Comparison of ENCODE assay signal across 1 cellular context in the genomic region with DNA sequence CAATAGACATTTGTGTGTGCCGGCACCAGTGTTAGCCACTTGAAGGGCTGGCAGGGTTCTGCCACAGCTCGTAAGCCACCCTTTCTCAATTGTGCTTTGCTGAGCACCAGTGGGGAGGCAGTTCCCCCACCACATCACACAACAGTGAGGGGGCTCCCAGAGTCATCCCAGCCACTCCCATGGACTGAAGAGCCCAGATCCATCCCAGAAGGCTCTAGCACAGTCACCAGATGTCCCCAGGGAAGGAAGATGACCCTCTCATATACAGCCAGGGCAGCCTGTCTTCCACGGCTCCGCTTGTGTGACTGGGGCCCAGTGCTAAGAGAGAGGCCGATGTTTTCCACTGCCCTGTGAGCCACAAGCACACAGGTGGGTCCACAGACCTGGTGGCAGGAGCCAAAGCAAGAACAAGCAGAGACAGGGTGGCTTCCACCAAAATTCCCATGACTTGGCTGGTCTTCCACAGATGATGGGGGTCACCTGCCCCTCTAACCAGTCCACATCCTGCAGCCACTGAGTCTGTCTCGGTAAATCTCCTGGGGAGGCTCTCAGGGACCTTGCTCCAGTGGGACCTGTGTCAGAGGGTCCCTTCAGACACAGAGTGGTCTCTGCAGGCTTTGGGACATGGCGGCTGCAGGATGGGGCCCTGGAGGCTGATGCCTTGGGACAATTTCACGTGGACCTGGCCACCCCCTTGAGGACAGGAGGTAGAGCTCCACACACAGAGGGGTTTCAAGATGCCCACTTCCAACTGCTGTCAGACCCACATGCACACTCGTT.
TF ChIP-seq lines count a peak whose summit lies in the region.

No MANE protein-coding gene starts in this region.

TF ChIP-seq in IMR-90, 13 proteins besides CTCF, POLR2A, EP300 and RAD21:
- TF ChIP-seq, protein P1, sequence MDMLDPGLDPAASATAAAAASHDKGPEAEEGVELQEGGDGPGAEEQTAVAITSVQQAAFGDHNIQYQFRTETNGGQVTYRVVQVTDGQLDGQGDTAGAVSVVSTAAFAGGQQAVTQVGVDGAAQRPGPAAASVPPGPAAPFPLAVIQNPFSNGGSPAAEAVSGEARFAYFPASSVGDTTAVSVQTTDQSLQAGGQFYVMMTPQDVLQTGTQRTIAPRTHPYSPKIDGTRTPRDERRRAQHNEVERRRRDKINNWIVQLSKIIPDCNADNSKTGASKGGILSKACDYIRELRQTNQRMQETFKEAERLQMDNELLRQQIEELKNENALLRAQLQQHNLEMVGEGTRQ (IDR thresholded peaks at IDR 0.05; ENCODE audit: low read depth, low read length), result no peak
- TF ChIP-seq CEBPB (IDR thresholded peaks at IDR 0.05; ENCODE audit: low read depth, low read length), result no peak
- no peak for TF ChIP-seq MAZ (IDR thresholded peaks at IDR 0.05; ENCODE audit: borderline replicate concordance, low read depth, low read length)
- no peak for TF ChIP-seq NFE2L2 (IDR thresholded peaks at IDR 0.05; ENCODE audit: low read depth, low read length)
- no peak for TF ChIP-seq CHD1 (IDR thresholded peaks at IDR 0.05; ENCODE audit: low read depth, low read length)
- TF ChIP-seq MXI1 (IDR thresholded peaks at IDR 0.05; ENCODE audit: borderline replicate concordance, low read depth, low read length), result no peak
- no peak for TF ChIP-seq SMC3 (IDR thresholded peaks at IDR 0.05; ENCODE audit: low read depth, low read length)
- no peak for TF ChIP-seq BHLHE40 (IDR thresholded peaks at IDR 0.05; ENCODE audit: low read depth, low read length)
